In the genomic region with DNA sequence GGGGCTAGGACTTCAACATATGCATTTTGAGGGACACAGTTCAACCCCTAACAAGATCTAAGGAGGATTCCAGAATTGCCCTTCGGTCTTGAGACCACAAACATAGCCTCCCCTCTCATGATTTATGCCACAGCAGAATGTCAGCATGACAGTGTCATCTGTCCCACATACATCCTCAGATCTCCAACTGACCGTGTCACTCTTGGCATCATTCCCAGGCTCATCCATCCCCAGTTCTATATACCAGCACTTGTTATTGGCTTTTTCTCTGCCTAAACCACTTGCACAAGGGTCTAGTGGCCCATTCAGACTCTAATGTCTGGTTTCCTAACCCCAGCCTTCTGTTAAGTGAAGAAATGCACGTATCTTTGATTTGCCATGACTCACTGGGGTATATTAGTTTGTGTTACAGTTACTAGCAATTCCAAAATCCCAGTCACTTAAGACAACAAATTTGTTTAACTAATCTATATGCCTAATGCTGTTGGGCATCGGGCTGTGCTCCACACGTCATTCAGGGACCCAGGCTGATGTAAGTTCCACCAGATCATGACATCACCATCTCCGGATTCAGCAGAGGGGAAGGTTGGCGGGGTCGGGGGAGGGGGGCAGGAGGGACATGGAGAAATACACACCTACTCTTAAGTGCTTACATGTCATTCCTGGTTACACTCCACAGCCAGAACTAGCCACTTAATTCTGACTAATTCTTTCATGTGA, we compare ENCODE assay signal across 17 cellular contexts.
DNase-seq lines count a peak whose midpoint lies in the region.
"Had no signal": no experiment of that assay in that cellular context is flagged by ENCODE, and none has a peak within 500 bp of the region (broad histone marks: within the 10 kb centered on the region; RNA-seq: fewer than 3 reads in every experiment).

No MANE protein-coding gene starts in this region.

- H3K9ac ChIP-seq in mesendoderm (ENCODE audit: low read length): no peak overlapping the region
- H3K9ac ChIP-seq: BLaER1 treated with 17β-estradiol and CSF1 and Interleukin-3, amounts not matched to agents 10 nM and 100 nM had no signal

- H3K4me1 Mint-ChIP-seq in activated T-helper 1 cell treated with anti-CD3 and anti-CD28 coated beads, Interleukin-12 subunit alpha, Interleukin-12 subunit beta, Interleukin-2, Interleukin-4 antibody, amounts not matched to agents 30 ng/mL and 10 ng/mL and 1 ng/mL, durations not matched to agents 14 hours and 24 hours and 36 hours (ENCODE audit: low read depth): no peaks in the 10 kb centered on the region

- peaks cover 3% of the 10 kb centered on the region for H3K27me3 Mint-ChIP-seq in activated T-helper 1 cell treated with anti-CD3 and anti-CD28 coated beads, Interleukin-12 subunit alpha, Interleukin-12 subunit beta, Interleukin-2, Interleukin-4 antibody, amounts not matched to agents 30 ng/mL and 10 ng/mL and 1 ng/mL, durations not matched to agents 14 hours and 24 hours and 36 hours (ENCODE audit: insufficient read depth)

- no peaks in the 10 kb centered on the region for H3K36me3 Mint-ChIP-seq in activated T-helper 1 cell treated with anti-CD3 and anti-CD28 coated beads, Interleukin-12 subunit alpha, Interleukin-12 subunit beta, Interleukin-2, Interleukin-4 antibody, amounts not matched to agents 30 ng/mL and 10 ng/mL and 1 ng/mL, durations not matched to agents 14 hours and 24 hours and 36 hours (ENCODE audit: low read depth)
- H3K36me3 Mint-ChIP-seq: IgD-negative memory B cell had no signal

- no CpG with 5 or more reads among the region's 8 CpGs for WGBS in mesendoderm (ENCODE audit: extremely low coverage, insufficient coverage, low lambda C conversion rate)

- peak; percentile 41 for DNase-seq in NCI-H1105 treated with DMSO at 0.1 percent for 48 hours (lab: John Stamatoyannopoulos, UW)
- DNase-seq in NCI-H1105 (lab: John Stamatoyannopoulos, UW): no peak
- DNase-seq in NCI-H1092 treated with DMSO at 0.1 percent for 48 hours (lab: John Stamatoyannopoulos, UW): peak; percentile 74
- peak; percentile 79 for DNase-seq in NCI-H510A (lab: John Stamatoyannopoulos, UW)
- DNase-seq in mesendoderm: peak; percentile 36
- DNase-seq in amniotic stem cell (lab: John Stamatoyannopoulos, UW): no peak
- DNase-seq in NCI-H2107 treated with DMSO at 0.1 percent for 48 hours (lab: John Stamatoyannopoulos, UW; ENCODE audit: unreplicated experiment): no peak
- no peak for DNase-seq in activated T-helper 1 cell treated with anti-CD3 and anti-CD28 coated beads, Interleukin-12 subunit alpha, Interleukin-12 subunit beta, Interleukin-2, Interleukin-4 antibody, amounts not matched to agents 30 ng/mL and 10 ng/mL and 1 ng/mL, durations not matched to agents 14 hours and 24 hours and 36 hours (ENCODE audit: low spot score)
- DNase-seq: HCEC 1CT, NCI-H2107, NCI-H524 treated with DMSO at 0.1 percent for 48 hours, PC-3, T-helper 17 cell had no signal

- H2BK15ac ChIP-seq in mesendoderm (replicated peaks; ENCODE audit: low read depth): no peak overlapping the region

- no peaks in the 10 kb centered on the region for H3K27me3 ChIP-seq in mesendoderm (ENCODE audit: insufficient read depth, low read length, poor library complexity)
- H3K27me3 ChIP-seq: BLaER1 treated with 17β-estradiol and CSF1 and Interleukin-3, amounts not matched to agents 10 nM and 100 nM had no signal

- H2BK120ac ChIP-seq in mesendoderm (ENCODE audit: low read depth, low read length): no peak overlapping the region

- H3K27ac ChIP-seq in mesendoderm (ENCODE audit: low read depth, low read length): no peak overlapping the region
- H3K27ac ChIP-seq: 22Rv1; BLaER1 treated with 17β-estradiol and CSF1 and Interleukin-3, amounts not matched to agents 10 nM and 100 nM; SK-N-MC had no signal

- peak overlapping the region; percentile 27 for H2AK5ac ChIP-seq in mesendoderm (ENCODE audit: low read length)

- H3K4ac ChIP-seq in mesendoderm (ENCODE audit: low read depth, low read length): no peak overlapping the region

- H3K4me3 Mint-ChIP-seq in activated T-helper 1 cell treated with anti-CD3 and anti-CD28 coated beads, Interleukin-12 subunit alpha, Interleukin-12 subunit beta, Interleukin-2, Interleukin-4 antibody, amounts not matched to agents 30 ng/mL and 10 ng/mL and 1 ng/mL, durations not matched to agents 14 hours and 24 hours and 36 hours: no peak overlapping the region
- H3K4me3 Mint-ChIP-seq: IgD-negative memory B cell, T-helper 17 cell had no signal

- no peaks in the 10 kb centered on the region for H3K79me2 ChIP-seq in mesendoderm (ENCODE audit: control insufficient read depth, insufficient read depth, low read length)

- H3K23ac ChIP-seq in mesendoderm (ENCODE audit: low read length): no peak overlapping the region

- no peaks in the 10 kb centered on the region for H3K4me1 ChIP-seq in mesendoderm (ENCODE audit: control insufficient read depth, low read depth, low read length)
- H3K4me1 ChIP-seq: BLaER1 treated with 17β-estradiol and CSF1 and Interleukin-3, amounts not matched to agents 10 nM and 100 nM had no signal

- no peaks in the 10 kb centered on the region for H3K9me3 Mint-ChIP-seq in activated T-helper 1 cell treated with anti-CD3 and anti-CD28 coated beads, Interleukin-12 subunit alpha, Interleukin-12 subunit beta, Interleukin-2, Interleukin-4 antibody, amounts not matched to agents 30 ng/mL and 10 ng/mL and 1 ng/mL, durations not matched to agents 14 hours and 24 hours and 36 hours

- no peak overlapping the region for H2BK5ac ChIP-seq in mesendoderm (ENCODE audit: low read length)

- H3K4me2 ChIP-seq in mesendoderm (ENCODE audit: low read length): no peak overlapping the region
- H3K4me2 ChIP-seq: BLaER1 treated with 17β-estradiol and CSF1 and Interleukin-3, amounts not matched to agents 10 nM and 100 nM had no signal

- H4K5ac ChIP-seq in mesendoderm (ENCODE audit: low read length): no peak overlapping the region

- intact Hi-C loops in activated T-helper 1 cell treated with anti-CD3 and anti-CD28 coated beads, Interleukin-12 subunit alpha, Interleukin-12 subunit beta, Interleukin-2, Interleukin-4 antibody, amounts not matched to agents 30 ng/mL and 10 ng/mL and 1 ng/mL, durations not matched to agents 14 hours and 24 hours and 36 hours (cut with micrococcal nuclease): no loop called here

- H3K56ac ChIP-seq in mesendoderm (ENCODE audit: low read length): no peak overlapping the region

- H3K36me3 ChIP-seq in mesendoderm (ENCODE audit: control insufficient read depth, insufficient read depth, low read length): no peaks in the 10 kb centered on the region
- H3K36me3 ChIP-seq: BLaER1 treated with 17β-estradiol and CSF1 and Interleukin-3, amounts not matched to agents 10 nM and 100 nM had no signal

- no peaks in the 10 kb centered on the region for H3K79me1 ChIP-seq in mesendoderm (ENCODE audit: low read length)

- H4K8ac ChIP-seq in mesendoderm (ENCODE audit: low read depth, low read length): no peak overlapping the region

- H3K27ac Mint-ChIP-seq in activated T-helper 1 cell treated with anti-CD3 and anti-CD28 coated beads, Interleukin-12 subunit alpha, Interleukin-12 subunit beta, Interleukin-2, Interleukin-4 antibody, amounts not matched to agents 30 ng/mL and 10 ng/mL and 1 ng/mL, durations not matched to agents 14 hours and 24 hours and 36 hours: no peak overlapping the region
- H3K27ac Mint-ChIP-seq: IgD-negative memory B cell, T-helper 17 cell had no signal

- no peak overlapping the region for H3K4me3 ChIP-seq in mesendoderm (ENCODE audit: low read length)
- H3K4me3 ChIP-seq: BLaER1 treated with 17β-estradiol and CSF1 and Interleukin-3, amounts not matched to agents 10 nM and 100 nM; SK-N-MC had no signal

- H3K18ac ChIP-seq in mesendoderm (ENCODE audit: low read length): no peak overlapping the region

Comparison
In these comparisons a context has a peak if more than half of its experiments do, and no peak if none do; other contexts are left out.
1. DNase-seq: peak in NCI-H1105 treated with DMSO at 0.1 percent for 48 hours (single experiment), NCI-H1092 treated with DMSO at 0.1 percent for 48 hours (single experiment), NCI-H510A (single experiment) and mesendoderm (single experiment); none in NCI-H1105 (single experiment), amniotic stem cell (single experiment), NCI-H2107 treated with DMSO at 0.1 percent for 48 hours (single experiment) and activated T-helper 1 cell treated with anti-CD3 and anti-CD28 coated beads, Interleukin-12 subunit alpha, Interleukin-12 subunit beta, Interleukin-2, Interleukin-4 antibody, amounts not matched to agents 30 ng/mL and 10 ng/mL and 1 ng/mL, durations not matched to agents 14 hours and 24 hours and 36 hours (single experiment).